20 cellular contexts compared by ENCODE assay signal in genomic region chr16:30565526-30565925, GRCh38.
"Had no signal": no experiment of that assay in that cellular context is flagged by ENCODE, and none has a peak within 500 bp of the region (broad histone marks: within the 10 kb centered on the region; RNA-seq: fewer than 3 reads in every experiment).

No MANE protein-coding gene starts in this region.

- H3K36me3 Mint-ChIP-seq: activated naive CD4-positive, alpha-beta T cell treated with anti-CD3 and anti-CD28 coated beads, Interleukin-2, amount 10 ng/mL, durations not matched to agents 7 days and 5 days; type B pancreatic cell had no signal

- H3K36me3 ChIP-seq: prostate gland had no signal

- H3K27me3 ChIP-seq: body of pancreas had no signal

- H3K4me1 ChIP-seq: prostate gland had no signal

- DNase-seq: activated CD4-positive, alpha-beta T cell treated with anti-CD3 and anti-CD28 coated beads for 36 hours; activated CD8-positive, alpha-beta memory T cell treated with anti-CD3 and anti-CD28 coated beads, Interleukin-2, amount 50 U/mL, for 48 hours; activated CD8-positive, alpha-beta T cell treated with anti-CD3 and anti-CD28 coated beads, Interleukin-2, amount 10 ng/mL, durations not matched to agents 7 days and 5 days; activated naive CD4-positive, alpha-beta T cell treated with anti-CD3 and anti-CD28 coated beads, Interleukin-2, amount 10 ng/mL, durations not matched to agents 7 days and 5 days; amniotic stem cell; body of pancreas; cerebellar nuclear complex; foreskin fibroblast; left cardiac atrium; naive thymus-derived CD4-positive, alpha-beta T cell; occipital lobe; stimulated activated CD4-positive, alpha-beta T cell treated with anti-CD3 and anti-CD28 coated beads, Interleukin-2, amount 100 ng/mL, for 24 hours; stimulated activated naive CD4-positive, alpha-beta T cell treated with Interleukin-2 at 50 U/mL for 16 hours; T1000 had no signal

- H3K9me3 Mint-ChIP-seq: activated naive CD4-positive, alpha-beta T cell treated with anti-CD3 and anti-CD28 coated beads, Interleukin-2, amount 10 ng/mL, durations not matched to agents 7 days and 5 days; activated T-helper 2 cell treated with anti-CD3 and anti-CD28 coated beads, Interferon-gamma antibody, Interleukin-2, Interleukin-4, amounts not matched to agents 10 μg/mL and 5 μg/mL and 100 μg/mL, durations not matched to agents 14 hours and 24 hours and 36 hours; type B pancreatic cell had no signal

- H3K27ac ChIP-seq: body of pancreas, prostate gland had no signal

- ATAC-seq: activated CD4-positive, alpha-beta T cell treated with anti-CD3 and anti-CD28 coated beads for 36 hours; activated CD8-positive, alpha-beta T cell treated with anti-CD3 and anti-CD28 coated beads, Interleukin-2, amount 10 ng/mL, durations not matched to agents 7 days and 5 days; body of pancreas; esophagus mucosa; left cardiac atrium; naive thymus-derived CD4-positive, alpha-beta T cell; sciatic nerve had no signal

- H3K4me3 ChIP-seq: body of pancreas, lung, prostate gland had no signal

- H3K9me3 ChIP-seq: body of pancreas, prostate gland had no signal

- H3K27me3 Mint-ChIP-seq: activated CD4-positive, alpha-beta T cell treated with anti-CD3 and anti-CD28 coated beads for 36 hours; naive thymus-derived CD4-positive, alpha-beta T cell; type B pancreatic cell had no signal

- H3K4me3 Mint-ChIP-seq: activated CD4-positive, alpha-beta T cell treated with anti-CD3 and anti-CD28 coated beads for 36 hours; activated CD8-positive, alpha-beta T cell treated with anti-CD3 and anti-CD28 coated beads, Interleukin-2, amount 10 ng/mL, durations not matched to agents 7 days and 5 days; activated naive CD4-positive, alpha-beta T cell treated with anti-CD3 and anti-CD28 coated beads, Interleukin-2, amount 10 ng/mL, durations not matched to agents 7 days and 5 days; type B pancreatic cell had no signal
